ENCODE assay signal across 8 cellular contexts in the genomic region with DNA sequence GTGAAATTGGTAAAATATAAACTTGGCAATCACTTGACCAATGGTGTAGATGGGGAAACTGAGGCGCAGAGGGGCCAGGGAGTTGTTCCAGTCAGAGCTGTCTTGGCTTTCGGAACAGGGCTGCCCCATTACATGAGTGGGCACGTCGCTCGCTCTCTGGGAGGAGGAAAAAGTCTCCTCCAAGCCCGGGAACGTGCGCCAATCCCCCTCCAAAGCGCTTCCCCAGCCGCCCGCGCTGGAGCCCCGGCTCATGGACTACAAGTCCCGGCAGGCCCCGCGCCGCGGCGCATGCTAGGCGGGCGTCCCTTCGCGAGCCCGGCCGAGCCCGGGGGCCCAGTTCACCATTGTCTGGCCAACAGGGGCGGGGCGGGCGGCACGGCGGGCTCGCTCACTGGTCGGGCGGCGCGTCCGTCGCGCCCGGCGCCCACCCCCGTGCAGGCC.
A peak's percentile ranks its signal among the peaks of the same experiment; 100 is the strongest.
DNase-seq lines count a peak whose midpoint lies in the region; ATAC-seq lines count a peak whose summit lies in the region.

No MANE protein-coding gene starts in this region.

- no peaks in the 10 kb centered on the region for H3K36me3 Mint-ChIP-seq in memory B cell

- peak overlapping the region; percentile 73 for H3K4me3 Mint-ChIP-seq in memory B cell

- DNase-seq in CD1c-positive myeloid dendritic cell (ENCODE audit: extremely low spot score) (peak; percentile 98), HS-5 (ENCODE audit: low read depth) (peak; percentile 55), NOMO-1 (lab: John Stamatoyannopoulos, UW; ENCODE audit: unreplicated experiment in 2 of 2) (peak; percentile 84 to 95), memory B cell (ENCODE audit: low spot score in 2 of 2) (peak; percentile 86 to 92)
- peak; percentile 98 for DNase-seq in activated CD8-positive, alpha-beta memory T cell treated with anti-CD3 and anti-CD28 coated beads for 24 hours
- DNase-seq in effector CD4-positive, alpha-beta T cell = peak; percentile 97
- DNase-seq in stimulated activated CD4-positive, alpha-beta T cell treated with anti-CD3 and anti-CD28 coated beads, TNF-alpha, amount 100 ng/mL, for 4 hours (ENCODE audit: low read depth in 3 of 3) = peak; percentile 86 to 93 (median 92)

- no peaks in the 10 kb centered on the region for H3K27me3 Mint-ChIP-seq in memory B cell

- H3K4me1 Mint-ChIP-seq in memory B cell = peaks cover 14% of the 10 kb centered on the region

- no peak overlapping the region for H3K27ac Mint-ChIP-seq in memory B cell

- ATAC-seq in GM19468 (IDR thresholded peaks at IDR 0.05; ENCODE audit: extremely low read depth, unreplicated experiment) = peak; percentile 71
- ATAC-seq in memory B cell (ENCODE audit: low read depth) = peak; percentile 94

- no peaks in the 10 kb centered on the region for H3K9me3 Mint-ChIP-seq in memory B cell

Comparison
In these comparisons a context has a peak if more than half of its experiments do, and no peak if none do; other contexts are left out.
1. Peak in every context shown above with its lines: DNase-seq and ATAC-seq.